In the genomic region with DNA sequence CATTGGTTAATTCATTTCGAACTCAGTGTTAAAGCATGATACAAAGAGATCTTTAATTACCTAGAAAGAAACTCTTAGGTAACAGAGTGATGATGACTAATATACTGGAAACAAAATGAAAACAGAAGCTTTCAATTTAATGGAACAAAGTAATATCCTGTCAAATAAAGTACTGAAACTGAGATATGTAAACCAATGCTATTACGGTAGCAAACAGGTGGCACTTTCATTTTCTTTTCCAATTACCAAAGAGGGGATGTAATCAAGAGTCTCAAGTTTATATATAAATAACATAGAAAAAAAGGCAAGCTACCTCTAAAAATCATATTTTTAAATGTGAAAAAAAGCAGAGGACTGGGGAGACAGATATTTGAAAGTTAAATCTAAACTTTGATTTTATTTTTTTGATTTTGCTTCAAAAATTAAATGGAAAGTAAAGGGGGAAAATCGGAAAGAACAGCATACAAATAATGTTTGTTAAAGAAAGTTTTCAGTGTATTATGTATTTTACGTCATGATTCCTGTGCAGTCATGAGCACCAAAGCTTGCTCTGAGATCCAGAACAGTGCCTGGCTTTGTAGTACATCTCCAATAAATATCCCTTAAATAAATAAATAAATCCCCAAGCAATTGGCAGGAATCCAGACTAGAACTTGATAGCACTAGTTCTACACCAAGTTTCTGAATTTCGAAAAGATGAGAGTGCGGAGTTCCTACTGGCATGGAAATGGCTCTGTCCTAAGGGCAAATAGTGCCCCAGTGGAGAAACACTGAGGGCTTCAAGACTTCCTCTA, we compare ENCODE assay signal across 8 cellular contexts. TPM values are rescaled to one million over a fixed set of nuclear protein-coding genes. Genes with fewer than 3 reads are reported as not detected.
DNase-seq lines count a peak whose midpoint lies in the region; ATAC-seq and TF ChIP-seq lines count a peak whose summit lies in the region.

No MANE protein-coding gene starts in this region.

- no peak overlapping the region for H2AFZ ChIP-seq in GM23338

- no peak overlapping the region for H3K4me3 ChIP-seq in fibroblast of villous mesenchyme (ENCODE audit: low read depth, low read length)
- H3K4me3 ChIP-seq in GM23338: no peak overlapping the region

- H3K36me3 Mint-ChIP-seq in endothelial cell (ENCODE audit: low read depth, unreplicated experiment): no peaks in the 10 kb centered on the region
- no peaks in the 10 kb centered on the region for H3K36me3 Mint-ChIP-seq in GM23338 (ENCODE audit: low read depth)

- H3K27me3 Mint-ChIP-seq in endothelial cell (ENCODE audit: unreplicated experiment) (no peaks in the 10 kb centered on the region), GM23338 (ENCODE audit: insufficient read depth, low read depth, poor library complexity) (peaks cover 3% of the 10 kb centered on the region)

- H3K4me2 ChIP-seq in GM23338: no peak overlapping the region

- H3K4me3 Mint-ChIP-seq in endothelial cell (ENCODE audit: unreplicated experiment): no peak overlapping the region
- no peak overlapping the region for H3K4me3 Mint-ChIP-seq in GM23338

- TF ChIP-seq CTCF in fibroblast of villous mesenchyme (IDR thresholded peaks at IDR 0.05; ENCODE audit: insufficient read depth, low read depth, low read length) (no peak), endothelial cell (IDR thresholded peaks at IDR 0.05; ENCODE audit: unreplicated experiment) (no peak), GM23338 (conservative IDR thresholded peaks at IDR 0.05; ENCODE audit: low read depth in 2 of 2) (no peak)

- no peaks in the 10 kb centered on the region for H3K79me2 ChIP-seq in GM23338 (replicated peaks; ENCODE audit: insufficient read depth)

- ATAC-seq in GM18873 (IDR thresholded peaks at IDR 0.05; ENCODE audit: low FRiP score, unreplicated experiment): peak; percentile 95
- peak; percentile 97 for ATAC-seq in HG02610 (IDR thresholded peaks at IDR 0.05; ENCODE audit: unreplicated experiment)
- ATAC-seq in GM23338: no peak

- no peaks in the 10 kb centered on the region for H4K20me1 ChIP-seq in GM23338 (replicated peaks; ENCODE audit: insufficient read depth)

- H3K27ac Mint-ChIP-seq in endothelial cell (ENCODE audit: unreplicated experiment): no peak overlapping the region
- H3K27ac Mint-ChIP-seq in GM23338: no peak overlapping the region

- DNase-seq in NCI-H2196 (lab: John Stamatoyannopoulos, UW; ENCODE audit: unreplicated experiment) (peak; percentile 50), fibroblast of villous mesenchyme (ENCODE audit: low read depth) (peak; percentile 7), GOT3 (lab: John Stamatoyannopoulos, UW) (no peak), endothelial cell (ENCODE audit: low spot score) (no peak), GM23338 (ENCODE audit: low spot score) (no peak)
- DNase-seq in activated CD4-positive, alpha-beta T cell treated with anti-CD3 and anti-CD28 coated beads for 4 hours: no peak

- H3K4me1 Mint-ChIP-seq in endothelial cell (ENCODE audit: unreplicated experiment): no peaks in the 10 kb centered on the region
- H3K4me1 Mint-ChIP-seq in GM23338: peaks cover under 1% of the 10 kb centered on the region; the same call in 2 of the 3 replicates

- H3K9me2 ChIP-seq in GM23338 (ENCODE audit: insufficient read depth): no peaks in the 10 kb centered on the region; the same call in 1 of the 2 replicates

- H3K27me3 ChIP-seq in GM23338 (ENCODE audit: insufficient read depth): no peaks in the 10 kb centered on the region

- no peaks in the 10 kb centered on the region; the same call in 1 of the 2 replicates for H3F3A ChIP-seq in GM23338 (replicated peaks; ENCODE audit: low read depth)

- no peaks in the 10 kb centered on the region for H3K36me3 ChIP-seq in GM23338 (ENCODE audit: insufficient read depth)

- H3K9me3 Mint-ChIP-seq in endothelial cell (ENCODE audit: unreplicated experiment) (no peaks in the 10 kb centered on the region), GM23338 (no peaks in the 10 kb centered on the region)

- peaks cover 4% of the 10 kb centered on the region for H3K4me1 ChIP-seq in GM23338 (ENCODE audit: insufficient read depth)

- H3K27ac ChIP-seq in GM23338 (ENCODE audit: low read depth): no peak overlapping the region

TF ChIP-seq in GM23338, 12 proteins besides CTCF, POLR2A, EP300 and RAD21 (continues in another document):
- TF ChIP-seq STAT1 (IDR thresholded peaks at IDR 0.05; ENCODE audit: unreplicated experiment): no peak
- TF ChIP-seq ZNF114 (CRISPR knock-in tag; IDR thresholded peaks at IDR 0.05): no peak
- TF ChIP-seq EZH2 (IDR thresholded peaks at IDR 0.05; ENCODE audit: low read depth, unreplicated experiment): no peak
- TF ChIP-seq EZH2phosphoT487 (IDR thresholded peaks at IDR 0.05; ENCODE audit: unreplicated experiment): no peak
- TF ChIP-seq POLR2AphosphoS5 (IDR thresholded peaks at IDR 0.05; ENCODE audit: low read depth): no peak
- TF ChIP-seq, protein P1, sequence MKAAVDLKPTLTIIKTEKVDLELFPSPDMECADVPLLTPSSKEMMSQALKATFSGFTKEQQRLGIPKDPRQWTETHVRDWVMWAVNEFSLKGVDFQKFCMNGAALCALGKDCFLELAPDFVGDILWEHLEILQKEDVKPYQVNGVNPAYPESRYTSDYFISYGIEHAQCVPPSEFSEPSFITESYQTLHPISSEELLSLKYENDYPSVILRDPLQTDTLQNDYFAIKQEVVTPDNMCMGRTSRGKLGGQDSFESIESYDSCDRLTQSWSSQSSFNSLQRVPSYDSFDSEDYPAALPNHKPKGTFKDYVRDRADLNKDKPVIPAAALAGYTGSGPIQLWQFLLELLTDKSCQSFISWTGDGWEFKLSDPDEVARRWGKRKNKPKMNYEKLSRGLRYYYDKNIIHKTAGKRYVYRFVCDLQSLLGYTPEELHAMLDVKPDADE (IDR thresholded peaks at IDR 0.05): no peak
- TF ChIP-seq JUNB (IDR thresholded peaks at IDR 0.05; ENCODE audit: unreplicated experiment): no peak
- TF ChIP-seq NANOG (IDR thresholded peaks at IDR 0.05; ENCODE audit: borderline replicate concordance): no peak
- TF ChIP-seq, protein P2, sequence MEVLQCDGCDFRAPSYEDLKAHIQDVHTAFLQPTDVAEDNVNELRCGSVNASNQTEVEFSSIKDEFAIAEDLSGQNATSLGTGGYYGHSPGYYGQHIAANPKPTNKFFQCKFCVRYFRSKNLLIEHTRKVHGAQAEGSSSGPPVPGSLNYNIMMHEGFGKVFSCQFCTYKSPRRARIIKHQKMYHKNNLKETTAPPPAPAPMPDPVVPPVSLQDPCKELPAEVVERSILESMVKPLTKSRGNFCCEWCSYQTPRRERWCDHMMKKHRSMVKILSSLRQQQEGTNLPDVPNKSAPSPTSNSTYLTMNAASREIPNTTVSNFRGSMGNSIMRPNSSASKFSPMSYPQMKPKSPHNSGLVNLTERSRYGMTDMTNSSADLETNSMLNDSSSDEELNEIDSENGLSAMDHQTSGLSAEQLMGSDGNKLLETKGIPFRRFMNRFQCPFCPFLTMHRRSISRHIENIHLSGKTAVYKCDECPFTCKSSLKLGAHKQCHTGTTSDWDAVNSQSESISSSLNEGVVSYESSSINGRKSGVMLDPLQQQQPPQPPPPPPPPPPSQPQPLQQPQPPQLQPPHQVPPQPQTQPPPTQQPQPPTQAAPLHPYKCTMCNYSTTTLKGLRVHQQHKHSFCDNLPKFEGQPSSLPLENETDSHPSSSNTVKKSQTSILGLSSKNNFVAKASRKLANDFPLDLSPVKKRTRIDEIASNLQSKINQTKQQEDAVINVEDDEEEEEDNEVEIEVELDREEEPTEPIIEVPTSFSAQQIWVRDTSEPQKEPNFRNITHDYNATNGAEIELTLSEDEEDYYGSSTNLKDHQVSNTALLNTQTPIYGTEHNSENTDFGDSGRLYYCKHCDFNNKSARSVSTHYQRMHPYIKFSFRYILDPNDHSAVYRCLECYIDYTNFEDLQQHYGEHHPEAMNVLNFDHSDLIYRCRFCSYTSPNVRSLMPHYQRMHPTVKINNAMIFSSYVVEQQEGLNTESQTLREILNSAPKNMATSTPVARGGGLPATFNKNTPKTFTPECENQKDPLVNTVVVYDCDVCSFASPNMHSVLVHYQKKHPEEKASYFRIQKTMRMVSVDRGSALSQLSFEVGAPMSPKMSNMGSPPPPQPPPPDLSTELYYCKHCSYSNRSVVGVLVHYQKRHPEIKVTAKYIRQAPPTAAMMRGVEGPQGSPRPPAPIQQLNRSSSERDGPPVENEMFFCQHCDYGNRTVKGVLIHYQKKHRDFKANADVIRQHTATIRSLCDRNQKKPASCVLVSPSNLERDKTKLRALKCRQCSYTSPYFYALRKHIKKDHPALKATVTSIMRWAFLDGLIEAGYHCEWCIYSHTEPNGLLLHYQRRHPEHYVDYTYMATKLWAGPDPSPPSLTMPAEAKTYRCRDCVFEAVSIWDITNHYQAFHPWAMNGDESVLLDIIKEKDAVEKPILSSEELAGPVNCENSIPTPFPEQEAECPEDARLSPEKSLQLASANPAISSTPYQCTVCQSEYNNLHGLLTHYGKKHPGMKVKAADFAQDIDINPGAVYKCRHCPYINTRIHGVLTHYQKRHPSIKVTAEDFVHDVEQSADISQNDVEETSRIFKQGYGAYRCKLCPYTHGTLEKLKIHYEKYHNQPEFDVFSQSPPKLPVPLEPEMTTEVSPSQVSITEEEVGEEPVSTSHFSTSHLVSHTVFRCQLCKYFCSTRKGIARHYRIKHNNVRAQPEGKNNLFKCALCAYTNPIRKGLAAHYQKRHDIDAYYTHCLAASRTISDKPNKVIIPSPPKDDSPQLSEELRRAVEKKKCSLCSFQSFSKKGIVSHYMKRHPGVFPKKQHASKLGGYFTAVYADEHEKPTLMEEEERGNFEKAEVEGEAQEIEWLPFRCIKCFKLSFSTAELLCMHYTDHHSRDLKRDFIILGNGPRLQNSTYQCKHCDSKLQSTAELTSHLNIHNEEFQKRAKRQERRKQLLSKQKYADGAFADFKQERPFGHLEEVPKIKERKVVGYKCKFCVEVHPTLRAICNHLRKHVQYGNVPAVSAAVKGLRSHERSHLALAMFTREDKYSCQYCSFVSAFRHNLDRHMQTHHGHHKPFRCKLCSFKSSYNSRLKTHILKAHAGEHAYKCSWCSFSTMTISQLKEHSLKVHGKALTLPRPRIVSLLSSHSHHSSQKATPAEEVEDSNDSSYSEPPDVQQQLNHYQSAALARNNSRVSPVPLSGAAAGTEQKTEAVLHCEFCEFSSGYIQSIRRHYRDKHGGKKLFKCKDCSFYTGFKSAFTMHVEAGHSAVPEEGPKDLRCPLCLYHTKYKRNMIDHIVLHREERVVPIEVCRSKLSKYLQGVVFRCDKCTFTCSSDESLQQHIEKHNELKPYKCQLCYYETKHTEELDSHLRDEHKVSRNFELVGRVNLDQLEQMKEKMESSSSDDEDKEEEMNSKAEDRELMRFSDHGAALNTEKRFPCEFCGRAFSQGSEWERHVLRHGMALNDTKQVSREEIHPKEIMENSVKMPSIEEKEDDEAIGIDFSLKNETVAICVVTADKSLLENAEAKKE (CRISPR knock-in tag; IDR thresholded peaks at IDR 0.05): no peak

RNA-seq across cellular contexts. Expression of gene RAPGEF2, which starts 25.0 kb away (rescaled TPM):
- 43.5 and 47.1 TPM in 2 replicates for total RNA-seq in fibroblast of villous mesenchyme
- total RNA-seq in endothelial cell (ENCODE audit: unreplicated experiment): 108 TPM
- 52.7 and 63.1 TPM in 2 replicates for total RNA-seq in GM23338 (2014; rRNA removed; shearing (Covaris generic))
- 8.5 and 10.2 TPM in 2 replicates for polyA plus RNA-seq in GM23338 (2016; fragmentation: Nextera tagmentation; extraction: Ambion mirVana)

Comparison
In these comparisons a context has a peak if more than half of its experiments do, and no peak if none do; other contexts are left out.
1. DNase-seq: peak in NCI-H2196 (single experiment) and fibroblast of villous mesenchyme (single experiment); none in GOT3 (single experiment), endothelial cell (single experiment), GM23338 (single experiment) and activated CD4-positive, alpha-beta T cell treated with anti-CD3 and anti-CD28 coated beads for 4 hours (0 of 2).